ENCODE assay signal across 1 cellular context in genomic region chr11:207213-208176, GRCh38.
TF ChIP-seq lines count a peak whose summit lies in the region.

TSS of gene BET1L (minus strand) at chr11:207399. CDS start at chr11:207321, 78 bp downstream.
TSS of gene RIC8A (plus strand) at chr11:207708. CDS start at chr11:208855, 1,147 bp downstream.

TF ChIP-seq in HepG2, 621 proteins besides CTCF, POLR2A, EP300 and RAD21 (continued from another document and continues in another):
- TF ChIP-seq PRDM4 (CRISPR knock-in tag; IDR thresholded peaks at IDR 0.05; ENCODE audit: borderline replicate concordance) (no peak), KLF6 (CRISPR knock-in tag; IDR thresholded peaks at IDR 0.05) (peak; percentile 75; the same call in 1 of the 2 replicates), TRIM22 (IDR thresholded peaks at IDR 0.05) (no peak), PRDM10 (CRISPR knock-in tag; IDR thresholded peaks at IDR 0.05; ENCODE audit: low read depth) (no peak), FOXJ3 (CRISPR knock-in tag; IDR thresholded peaks at IDR 0.05; ENCODE audit: borderline replicate concordance) (no peak), ZNF280D (CRISPR knock-in tag; IDR thresholded peaks at IDR 0.05) (no peak), REXO4 (CRISPR knock-in tag; IDR thresholded peaks at IDR 0.05; ENCODE audit: borderline replicate concordance) (0 out of 2 replicates have a peak, but pooled peaks have one; percentile 17), SMAD9 (CRISPR knock-in tag; IDR thresholded peaks at IDR 0.05) (0 out of 2 replicates have a peak, but pooled peaks have one; percentile 4), ZNF7 (CRISPR knock-in tag; IDR thresholded peaks at IDR 0.05) (no peak), CHD2 (IDR thresholded peaks at IDR 0.05; ENCODE audit: low read depth, low read length) (no peak; the same call in 1 of the 2 replicates), ZNF652 (CRISPR knock-in tag; IDR thresholded peaks at IDR 0.05; ENCODE audit: borderline replicate concordance, low read depth) (no peak), DBP (CRISPR knock-in tag; IDR thresholded peaks at IDR 0.05; ENCODE audit: not compliant biosample characterization) (no peak), HOXA5 (CRISPR knock-in tag; IDR thresholded peaks at IDR 0.05) (no peak), EHMT2 (IDR thresholded peaks at IDR 0.05; ENCODE audit: borderline replicate concordance, low read depth, low read length) (no peak), AFF4 (CRISPR knock-in tag; IDR thresholded peaks at IDR 0.05) (0 out of 2 replicates have a peak, but pooled peaks have one; percentile 44), ZNF563 (CRISPR knock-in tag; IDR thresholded peaks at IDR 0.05) (0 out of 2 replicates have a peak, but pooled peaks have one; percentile 33), DZIP1 (CRISPR knock-in tag; IDR thresholded peaks at IDR 0.05) (no peak), ZNF281 (CRISPR knock-in tag; IDR thresholded peaks at IDR 0.05; ENCODE audit: borderline replicate concordance) (peak; percentile 66; the same call in 1 of the 2 replicates), ZNF776 (CRISPR knock-in tag; IDR thresholded peaks at IDR 0.05) (peak; percentile 94), IRF1 (CRISPR knock-in tag; IDR thresholded peaks at IDR 0.05; ENCODE audit: low read depth) (no peak), ZNF672 (CRISPR knock-in tag; IDR thresholded peaks at IDR 0.05) (no peak), RXRA (CRISPR knock-in tag; IDR thresholded peaks at IDR 0.05) (peak; percentile 57; the same call in 1 of the 2 replicates), DNMT3B (CRISPR knock-in tag; conservative IDR thresholded peaks at IDR 0.05) (no peak), ATF3 (CRISPR knock-in tag; IDR thresholded peaks at IDR 0.05) (0 out of 2 replicates have a peak, but pooled peaks have one; percentile 23), MED8 (CRISPR knock-in tag; IDR thresholded peaks at IDR 0.05; ENCODE audit: insufficient replicate concordance) (peak; percentile 68), IKZF1 (IDR thresholded peaks at IDR 0.05) (no peak), ZNF580 (CRISPR knock-in tag; IDR thresholded peaks at IDR 0.05; ENCODE audit: borderline replicate concordance, low read depth) (peak; percentile 42; the same call in 1 of the 2 replicates), PAF1 (CRISPR knock-in tag; IDR thresholded peaks at IDR 0.05) (no peak), ZFY (CRISPR knock-in tag; IDR thresholded peaks at IDR 0.05) (peak; percentile 95), MLLT10 (CRISPR knock-in tag; IDR thresholded peaks at IDR 0.05) (no peak), ZNF773 (CRISPR knock-in tag; IDR thresholded peaks at IDR 0.05; ENCODE audit: borderline replicate concordance) (0 out of 2 replicates have a peak, but pooled peaks have one; percentile 46)
